ENCODE assay signal across 8 cellular contexts in the genomic region with DNA sequence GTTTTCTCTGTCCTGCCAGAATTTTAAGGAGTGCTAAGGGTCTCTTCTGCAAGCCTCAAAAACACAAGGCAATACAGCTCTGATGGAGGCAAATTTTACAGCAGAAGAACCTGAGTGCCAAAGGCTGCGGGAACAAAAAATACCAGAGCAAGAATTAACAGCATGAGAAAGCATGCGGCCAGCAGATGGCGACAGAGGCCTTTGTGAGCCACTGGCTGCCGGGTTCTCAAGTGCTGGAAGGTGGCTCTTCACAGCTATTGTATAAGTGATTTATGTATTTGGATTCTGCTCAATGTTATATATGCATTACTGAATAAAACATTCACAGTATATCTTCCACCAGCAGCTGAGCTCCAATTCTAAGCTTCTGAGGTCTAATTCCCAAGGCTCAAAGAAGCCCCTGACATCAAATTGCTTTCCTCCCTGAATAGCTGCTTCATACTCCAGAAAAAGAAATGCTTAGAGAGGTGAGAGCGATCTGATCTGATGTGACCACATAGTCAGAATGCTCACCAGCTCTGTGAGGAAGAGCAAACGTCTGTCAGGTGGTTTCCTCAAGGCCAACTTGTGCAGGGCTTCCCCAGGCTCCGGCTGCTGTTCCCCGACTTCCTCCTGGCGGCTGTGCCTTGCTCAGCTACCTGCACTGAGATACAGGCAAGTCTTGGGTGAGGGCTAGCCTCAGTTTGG. TPM values are rescaled to one million over a fixed set of nuclear protein-coding genes. Genes with fewer than 3 reads are reported as not detected.
A peak's percentile ranks its signal among the peaks of the same experiment; 100 is the strongest.
DNase-seq lines count a peak whose midpoint lies in the region; ATAC-seq and TF ChIP-seq lines count a peak whose summit lies in the region.

No MANE protein-coding gene starts in this region.

- TF ChIP-seq CTCF in left lung (IDR thresholded peaks at IDR 0.05), result peak; percentile 73 to 91

- DNase-seq in DMS153 treated with DMSO at 0.1 percent for 48 hours (lab: John Stamatoyannopoulos, UW; ENCODE audit: unreplicated experiment) (peak; percentile 59), NCI-H510A (lab: John Stamatoyannopoulos, UW) (peak; percentile 40), cerebellar cortex (ENCODE audit: low spot score) (peak; percentile 90), left lung (peak; percentile 76 to 91), cortex of kidney (lab: John Stamatoyannopoulos, UW) (no peak)
- DNase-seq in activated CD4-positive, alpha-beta T cell treated with anti-CD3 and anti-CD28 coated beads for 24 hours (ENCODE audit: low read depth in 2 of 2), result peak; percentile 76 to 78
- DNase-seq in stimulated activated CD4-positive, alpha-beta T cell treated with anti-CD3 and anti-CD28 coated beads, Interleukin-4, amount 100 ng/mL, for 24 hours, result peak; percentile 83

- H3K9me3 ChIP-seq in left lung, result no peaks in the 10 kb centered on the region

- peaks cover 0 to 3% of the 10 kb centered on the region in 2 donors for H3K4me1 ChIP-seq in left lung

- H3K27me3 ChIP-seq in left lung, result no peaks in the 10 kb centered on the region

- no peak overlapping the region for H3K4me3 ChIP-seq in left lung

- ATAC-seq in HG02973 (IDR thresholded peaks at IDR 0.05; ENCODE audit: unreplicated experiment) (peak; percentile 50), left lung (peak; percentile 85)

- no peak overlapping the region for H3K27ac ChIP-seq in left lung

- no peaks in the 10 kb centered on the region for H3K36me3 ChIP-seq in left lung

- intact Hi-C loops in left lung (cut with DNase I), result loop anchor here in 1 of 2 donors (10.0 kb wide), 1 partner anchor 251 kb away; no protein-coding TSS in a partner anchor

RNA-seq across cellular contexts. Expression of gene PPP1R3G, which starts 58.6 kb away (rescaled TPM):
- under 1 TPM; 0.17 to 0.26 TPM for total RNA-seq in left lung
